22 cellular contexts compared by ENCODE assay signal in the genomic region with DNA sequence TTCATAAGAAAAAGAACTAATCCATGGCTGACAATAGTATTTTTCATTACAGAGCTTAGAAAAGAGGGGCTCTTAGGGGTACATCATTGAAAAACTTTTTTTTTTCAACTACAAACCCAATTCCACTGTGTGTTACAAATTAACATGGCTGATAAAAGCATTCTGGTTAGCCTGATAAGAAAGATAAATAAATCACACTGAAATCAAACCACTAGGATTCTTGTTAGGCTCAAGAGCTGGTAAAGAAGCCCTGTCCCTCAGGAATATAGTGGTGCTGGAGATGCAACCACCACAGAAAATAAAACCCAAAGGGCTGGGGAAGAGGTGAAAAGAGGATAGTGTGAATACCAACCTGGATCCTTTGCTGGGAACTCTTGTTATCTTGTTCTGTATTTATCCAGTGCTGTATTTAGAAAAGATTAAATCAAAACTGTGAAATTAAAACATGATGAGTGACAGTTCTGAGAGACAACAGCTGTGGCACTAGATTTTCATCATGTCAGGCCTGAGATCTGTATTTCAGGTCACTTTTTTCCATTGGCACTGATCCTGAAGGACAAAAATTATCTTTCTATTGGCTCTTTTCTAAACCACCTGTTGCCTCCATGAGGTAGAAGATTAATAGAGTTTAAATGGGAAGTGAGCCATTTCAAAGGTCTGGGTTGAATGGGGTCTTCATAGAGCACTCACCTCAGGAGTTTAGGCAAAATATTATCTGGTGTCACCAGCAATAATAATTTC.
DNase-seq lines count a peak whose midpoint lies in the region; ATAC-seq, FAIRE-seq and TF ChIP-seq lines count a peak whose summit lies in the region.
"Had no signal": no experiment of that assay in that cellular context is flagged by ENCODE, and none has a peak within 500 bp of the region (broad histone marks: within the 10 kb centered on the region; RNA-seq: fewer than 3 reads in every experiment).

No MANE protein-coding gene starts in this region.

- no peak for FAIRE-seq in K562 (lab: Jason Lieb, UNC)
- FAIRE-seq: GM19239, H54 had no signal

- intact Hi-C loops in K562 (cut with micrococcal nuclease): no loop called here

- no peaks in the 10 kb centered on the region for H3K36me3 ChIP-seq in SJCRH30
- no peaks in the 10 kb centered on the region for H3K36me3 ChIP-seq in K562 (ENCODE audit: control insufficient read depth, insufficient read depth, low read length)
- no peaks in the 10 kb centered on the region for H3K36me3 ChIP-seq in osteoblast (ENCODE audit: insufficient read depth, low read length)
- H3K36me3 ChIP-seq in skeletal muscle tissue (ENCODE audit: control insufficient read depth in 3 of 3, insufficient read depth in 3 of 3, low read length in 3 of 3): no peaks in the 10 kb centered on the region
- H3K36me3 ChIP-seq: BLaER1 had no signal

- H3K79me2 ChIP-seq in K562 (ENCODE audit: control insufficient read depth, insufficient read depth, low read length): no peaks in the 10 kb centered on the region
- no peaks in the 10 kb centered on the region for H3K79me2 ChIP-seq in osteoblast (ENCODE audit: insufficient read depth, low read length)

- H2AFZ ChIP-seq in K562 (ENCODE audit: low read depth, low read length) (no peak overlapping the region), osteoblast (ENCODE audit: low read length) (peak overlapping the region; percentile 41)

- H3K27ac ChIP-seq in SJCRH30 (peak overlapping the region; percentile 44; the same call in 1 of the 2 replicates), K562 (ENCODE audit: extremely low read depth, low read depth, low read length) (no peak overlapping the region), osteoblast (ENCODE audit: low read depth, low read length) (no peak overlapping the region), skeletal muscle tissue (ENCODE audit: low read depth, low read length) (peak overlapping the region; percentile 56)
- H3K27ac ChIP-seq: BLaER1, SK-N-MC had no signal

- ATAC-seq in K562: no peak
- no peak for ATAC-seq in GM19463 (IDR thresholded peaks at IDR 0.05; ENCODE audit: unreplicated experiment)

- TF ChIP-seq CTCF in K562 (IDR thresholded peaks at IDR 0.05 in 2 of 3, conservative IDR thresholded peaks at IDR 0.05 in 1 of 3; ENCODE audit: insufficient read depth in 2 of 3, low read depth in 1 of 3, low read length in 3 of 3) (no peak), osteoblast (IDR thresholded peaks at IDR 0.05; ENCODE audit: extremely low read depth, low read depth, low read length) (no peak)

- no peak for TF ChIP-seq POLR2A in K562 (conservative IDR thresholded peaks at IDR 0.05)

- no peak overlapping the region for H3K9ac ChIP-seq in K562 (ENCODE audit: insufficient read depth in 1 of 2, low read depth in 2 of 2, low read length in 2 of 2)
- H3K9ac ChIP-seq in skeletal muscle tissue (ENCODE audit: low read depth in 1 of 3, low read length in 3 of 3): peak overlapping the region in 1 of 3 donors; percentile 25
- H3K9ac ChIP-seq: BLaER1 had no signal

- H3K4me3 ChIP-seq in SJCRH30 (no peak overlapping the region), K562 (no peak overlapping the region), osteoblast (ENCODE audit: insufficient read depth, low read length) (no peak overlapping the region), skeletal muscle tissue (ENCODE audit: low read length in 3 of 3) (no peak overlapping the region)
- H3K4me3 ChIP-seq: BLaER1, SK-N-MC had no signal

- in situ Hi-C loops in K562 (cut with MboI): no loop called here

- H3K4me1 ChIP-seq in SJCRH30 (peaks cover 27% of the 10 kb centered on the region), K562 (replicated peaks in 1 of 2; ENCODE audit: control insufficient read depth in 2 of 2, insufficient read depth in 2 of 2, low read length in 2 of 2) (peaks cover 0 to 6% of the 10 kb centered on the region in 2 experiments; a peak in 3 of 5 replicates), osteoblast (ENCODE audit: insufficient read depth, low read length) (peaks cover 9% of the 10 kb centered on the region), skeletal muscle tissue (ENCODE audit: control insufficient read depth in 3 of 3, insufficient read depth in 3 of 3, low read length in 3 of 3) (peaks cover 3 to 13% (median 6%) of the 10 kb centered on the region in 3 donors)

- peak in 1 of 2 experiments; percentile 66 for DNase-seq in SJCRH30
- no peak for DNase-seq in K562 (ENCODE audit: extremely low read depth in 1 of 4, low spot score in 3 of 4)
- peak; percentile 13 for DNase-seq in osteoblast (ENCODE audit: insufficient read length, low spot score, missing footprints)
- DNase-seq in HUDEP-2 (lab: John Stamatoyannopoulos, UW; ENCODE audit: unreplicated experiment in 76 of 76): no peak
- DNase-seq in Kasumi-1 (lab: John Stamatoyannopoulos, UW): no peak
- DNase-seq: CD4-positive, alpha-beta T cell; COR-L47; DMS79; HFFc6; NCI-H1092; NCI-H1436; NCI-H187 treated with DMSO at 0.1 percent for 48 hours; NCI-H226; NCI-H524; NCI-H774; Right ventricle myocardium superior had no signal

- H4K20me1 ChIP-seq in K562 (replicated peaks; ENCODE audit: control insufficient read depth, insufficient read depth, low read length) (no peaks in the 10 kb centered on the region), osteoblast (ENCODE audit: insufficient read depth, low read length) (no peaks in the 10 kb centered on the region)
- H4K20me1 ChIP-seq: BLaER1 had no signal

- H3K9me3 ChIP-seq in SJCRH30 (replicated peaks): no peaks in the 10 kb centered on the region
- H3K9me3 ChIP-seq in K562 (replicated peaks; ENCODE audit: control insufficient read depth, insufficient read depth, low read depth, low read length): no peaks in the 10 kb centered on the region
- H3K9me3 ChIP-seq in osteoblast (ENCODE audit: low read depth, low read length): no peaks in the 10 kb centered on the region
- H3K9me3 ChIP-seq in skeletal muscle tissue (ENCODE audit: control insufficient read depth in 3 of 3, low read length in 3 of 3): no peaks in the 10 kb centered on the region
- H3K9me3 ChIP-seq: BLaER1 had no signal

- no peak for TF ChIP-seq EP300 in K562 (IDR thresholded peaks at IDR 0.05; ENCODE audit: low read length)

- TF ChIP-seq RAD21 in K562 (CRISPR knock-in tag; conservative IDR thresholded peaks at IDR 0.05 in 1 of 2, IDR thresholded peaks at IDR 0.05 in 1 of 2): no peak

- H3K4me2 ChIP-seq in K562 (ENCODE audit: insufficient read depth, low read length): no peak overlapping the region
- no peak overlapping the region for H3K4me2 ChIP-seq in osteoblast (ENCODE audit: insufficient read depth, low read length)
- H3K4me2 ChIP-seq: BLaER1 had no signal

- BruUV-seq in K562 (replicated peaks; lab: Mats Ljungman, UMichigan): no TSS peak

- H3K9me1 ChIP-seq in K562 (ENCODE audit: control insufficient read depth, insufficient read depth, low read length): no peaks in the 10 kb centered on the region

- CTCF ChIA-PET in K562 (lab: Yijun Ruan, JAX; ENCODE audit: low intra/inter-chr PET ratio): no interaction called here

- H3K27me3 ChIP-seq in SJCRH30 (no peaks in the 10 kb centered on the region), K562 (ENCODE audit: control insufficient read depth in 2 of 2, insufficient read depth in 2 of 2, low read length in 2 of 2) (no peaks in the 10 kb centered on the region), osteoblast (ENCODE audit: insufficient read depth, low read length) (no peaks in the 10 kb centered on the region), skeletal muscle tissue (ENCODE audit: control insufficient read depth in 3 of 3, insufficient read depth in 3 of 3, low read length in 3 of 3) (no peaks in the 10 kb centered on the region)
- H3K27me3 ChIP-seq: BLaER1 had no signal

- POLR2A ChIA-PET in K562 (lab: Yijun Ruan, JAX): interaction anchor here (1.5 kb wide), 1 partner anchor 14 kb away, joined by 3 read pairs; no protein-coding TSS in a partner anchor

TF ChIP-seq in K562, 482 proteins besides CTCF, POLR2A, EP300 and RAD21 (continues in another document):
- TF ChIP-seq MIER1 (IDR thresholded peaks at IDR 0.05; ENCODE audit: low read depth) (no peak), MAFG (tag; conservative IDR thresholded peaks at IDR 0.05) (no peak)
- TF ChIP-seq, protein P1, sequence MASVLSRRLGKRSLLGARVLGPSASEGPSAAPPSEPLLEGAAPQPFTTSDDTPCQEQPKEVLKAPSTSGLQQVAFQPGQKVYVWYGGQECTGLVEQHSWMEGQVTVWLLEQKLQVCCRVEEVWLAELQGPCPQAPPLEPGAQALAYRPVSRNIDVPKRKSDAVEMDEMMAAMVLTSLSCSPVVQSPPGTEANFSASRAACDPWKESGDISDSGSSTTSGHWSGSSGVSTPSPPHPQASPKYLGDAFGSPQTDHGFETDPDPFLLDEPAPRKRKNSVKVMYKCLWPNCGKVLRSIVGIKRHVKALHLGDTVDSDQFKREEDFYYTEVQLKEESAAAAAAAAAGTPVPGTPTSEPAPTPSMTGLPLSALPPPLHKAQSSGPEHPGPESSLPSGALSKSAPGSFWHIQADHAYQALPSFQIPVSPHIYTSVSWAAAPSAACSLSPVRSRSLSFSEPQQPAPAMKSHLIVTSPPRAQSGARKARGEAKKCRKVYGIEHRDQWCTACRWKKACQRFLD (CRISPR knock-in tag; IDR thresholded peaks at IDR 0.05): no peak
- TF ChIP-seq, protein P2, sequence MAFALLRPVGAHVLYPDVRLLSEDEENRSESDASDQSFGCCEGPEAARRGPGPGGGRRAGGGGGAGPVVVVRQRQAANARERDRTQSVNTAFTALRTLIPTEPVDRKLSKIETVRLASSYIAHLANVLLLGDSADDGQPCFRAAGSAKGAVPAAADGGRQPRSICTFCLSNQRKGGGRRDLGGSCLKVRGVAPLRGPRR (CRISPR knock-in tag; IDR thresholded peaks at IDR 0.05): no peak
- TF ChIP-seq, protein P3, sequence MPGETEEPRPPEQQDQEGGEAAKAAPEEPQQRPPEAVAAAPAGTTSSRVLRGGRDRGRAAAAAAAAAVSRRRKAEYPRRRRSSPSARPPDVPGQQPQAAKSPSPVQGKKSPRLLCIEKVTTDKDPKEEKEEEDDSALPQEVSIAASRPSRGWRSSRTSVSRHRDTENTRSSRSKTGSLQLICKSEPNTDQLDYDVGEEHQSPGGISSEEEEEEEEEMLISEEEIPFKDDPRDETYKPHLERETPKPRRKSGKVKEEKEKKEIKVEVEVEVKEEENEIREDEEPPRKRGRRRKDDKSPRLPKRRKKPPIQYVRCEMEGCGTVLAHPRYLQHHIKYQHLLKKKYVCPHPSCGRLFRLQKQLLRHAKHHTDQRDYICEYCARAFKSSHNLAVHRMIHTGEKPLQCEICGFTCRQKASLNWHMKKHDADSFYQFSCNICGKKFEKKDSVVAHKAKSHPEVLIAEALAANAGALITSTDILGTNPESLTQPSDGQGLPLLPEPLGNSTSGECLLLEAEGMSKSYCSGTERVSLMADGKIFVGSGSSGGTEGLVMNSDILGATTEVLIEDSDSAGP (CRISPR knock-in tag; IDR thresholded peaks at IDR 0.05): no peak

Comparison
In these comparisons a context has a peak if more than half of its experiments do, and no peak if none do; other contexts are left out.
1. H3K27ac ChIP-seq: peak in SJCRH30 (single experiment) and skeletal muscle tissue (single experiment); none in K562 (single experiment) and osteoblast (single experiment).